Comparison of ENCODE assay signal across 16 cellular contexts in genomic region chr7:35754741-35755140, GRCh38. TPM values are rescaled to one million over a fixed set of nuclear protein-coding genes. Genes with fewer than 3 reads are reported as not detected.
DNase-seq lines count a peak whose midpoint lies in the region; ATAC-seq lines count a peak whose summit lies in the region.
"Had no signal": no experiment of that assay in that cellular context is flagged by ENCODE, and none has a peak within 500 bp of the region (broad histone marks: within the 10 kb centered on the region; RNA-seq: fewer than 3 reads in every experiment).

No MANE protein-coding gene starts in this region.

- H3K4me1 ChIP-seq in neuronal stem cell (ENCODE audit: control insufficient read depth in 2 of 2, insufficient read depth in 1 of 2, low read depth in 1 of 2, low read length in 2 of 2), result peaks cover 8 to 10% of the 10 kb centered on the region in 2 donors
- H3K4me1 ChIP-seq: colonic mucosa, suprapubic skin had no signal

- H3K27me3 ChIP-seq in neuronal stem cell (ENCODE audit: control insufficient read depth in 3 of 3, insufficient read depth in 3 of 3, low read depth in 1 of 3, low read length in 3 of 3), result no peaks in the 10 kb centered on the region
- H3K27me3 ChIP-seq: colonic mucosa, suprapubic skin had no signal

- H3K79me1 ChIP-seq in neuronal stem cell (ENCODE audit: low read depth, low read length), result no peaks in the 10 kb centered on the region

- no peak for ATAC-seq in HG03520 (IDR thresholded peaks at IDR 0.05; ENCODE audit: unreplicated experiment)
- ATAC-seq in HG03196 (IDR thresholded peaks at IDR 0.05; ENCODE audit: unreplicated experiment), result no peak
- no peak for ATAC-seq in GM21515 (IDR thresholded peaks at IDR 0.05; ENCODE audit: unreplicated experiment)

- H3K4me2 ChIP-seq in neuronal stem cell (ENCODE audit: insufficient read depth, low read length, poor library complexity, severe bottlenecking), result no peak overlapping the region

- peak overlapping the region; percentile 71 for H2AFZ ChIP-seq in neuronal stem cell (ENCODE audit: low read length)

- no peak overlapping the region for H3K27ac ChIP-seq in neuronal stem cell (replicated peaks; ENCODE audit: low read length)
- H3K27ac ChIP-seq: colonic mucosa had no signal

- H2BK15ac ChIP-seq in neuronal stem cell (ENCODE audit: low read length), result no peak overlapping the region

- DNase-seq in SIG-M5 treated with dmso at 0.1 percent for 504 hours (lab: John Stamatoyannopoulos, UW; ENCODE audit: unreplicated experiment), result peak; percentile 35
- DNase-seq in SIG-M5 (lab: John Stamatoyannopoulos, UW), result no peak
- DNase-seq in fibroblast of peridontal ligament (ENCODE audit: extremely low read depth), result peak; percentile 30
- DNase-seq in neuronal stem cell (ENCODE audit: low spot score), result no peak
- DNase-seq in amygdala (lab: John Stamatoyannopoulos, UW), result no peak
- DNase-seq: activated naive CD4-positive, alpha-beta T cell treated with anti-CD3 and anti-CD28 coated beads, Interleukin-2, amount 50 U/mL, for 16 hours; Caco-2; Karpas-422; NCI-H187; NCI-H82; SHP77 had no signal

- H4K8ac ChIP-seq in neuronal stem cell (ENCODE audit: low read depth, low read length), result no peak overlapping the region

- no peak overlapping the region for H2AK5ac ChIP-seq in neuronal stem cell (ENCODE audit: low read depth, low read length)

- no peak overlapping the region for H4K91ac ChIP-seq in neuronal stem cell (ENCODE audit: low read depth, low read length, poor library complexity)

- no peak overlapping the region for H3K18ac ChIP-seq in neuronal stem cell (ENCODE audit: low read length)

- H3K9ac ChIP-seq in neuronal stem cell (ENCODE audit: low read depth, low read length, poor library complexity), result no peak overlapping the region

- no peak overlapping the region for H2BK12ac ChIP-seq in neuronal stem cell (ENCODE audit: low read length)

- no peaks in the 10 kb centered on the region for H3K36me3 ChIP-seq in neuronal stem cell (replicated peaks in 1 of 2; ENCODE audit: control insufficient read depth in 2 of 2, insufficient read depth in 2 of 2, low read length in 2 of 2)
- H3K36me3 ChIP-seq: colonic mucosa, suprapubic skin had no signal

- H3K14ac ChIP-seq in neuronal stem cell (ENCODE audit: low read length), result no peak overlapping the region

- H3K4ac ChIP-seq in neuronal stem cell (ENCODE audit: low read length), result no peak overlapping the region

- no peak overlapping the region for H2BK120ac ChIP-seq in neuronal stem cell (ENCODE audit: low read depth, low read length)

- H3K4me3 ChIP-seq in neuronal stem cell (ENCODE audit: low read length in 2 of 2), result no peak overlapping the region
- H3K4me3 ChIP-seq: colonic mucosa, suprapubic skin had no signal

- H2BK5ac ChIP-seq in neuronal stem cell (ENCODE audit: low read length), result no peak overlapping the region

- no peaks in the 10 kb centered on the region for H3K9me3 ChIP-seq in neuronal stem cell (replicated peaks in 1 of 2; ENCODE audit: control insufficient read depth in 2 of 2, insufficient read depth in 1 of 2, low read depth in 1 of 2, low read length in 2 of 2)
- H3K9me3 ChIP-seq: Caco-2, colonic mucosa, suprapubic skin had no signal

- H3K23ac ChIP-seq in neuronal stem cell (ENCODE audit: low read depth, low read length, poor library complexity), result no peak overlapping the region

- no CpG with 5 or more reads among the region's 1 CpG for WGBS in neuronal stem cell (ENCODE audit: extremely low coverage in 2 of 2, insufficient read length in 2 of 2, insufficient replicate concordance in 1 of 2), 2 donors

RNA-seq across cellular contexts. Expression of gene SEPTIN7, which starts 46.1 kb away (rescaled TPM):
- polyA plus RNA-seq in neuronal stem cell (2013, experiment 1 of 2), result 177 TPM
- polyA plus RNA-seq in neuronal stem cell (2013, experiment 2 of 2), result 172 TPM

RNA-seq across cellular contexts. Expression of gene HERPUD2, which starts 59.8 kb away (rescaled TPM):
- polyA plus RNA-seq in neuronal stem cell (2013, experiment 1 of 2), result 36.4 TPM
- 37.9 TPM for polyA plus RNA-seq in neuronal stem cell (2013, experiment 2 of 2)

Comparison
In these comparisons a context has a peak if more than half of its experiments do, and no peak if none do; other contexts are left out.
1. DNase-seq: peak in SIG-M5 treated with dmso at 0.1 percent for 504 hours (single experiment) and fibroblast of peridontal ligament (single experiment); none in SIG-M5 (single experiment), neuronal stem cell (single experiment) and amygdala (0 of 56).